ENCODE assay signal across 34 cellular contexts in the genomic region with DNA sequence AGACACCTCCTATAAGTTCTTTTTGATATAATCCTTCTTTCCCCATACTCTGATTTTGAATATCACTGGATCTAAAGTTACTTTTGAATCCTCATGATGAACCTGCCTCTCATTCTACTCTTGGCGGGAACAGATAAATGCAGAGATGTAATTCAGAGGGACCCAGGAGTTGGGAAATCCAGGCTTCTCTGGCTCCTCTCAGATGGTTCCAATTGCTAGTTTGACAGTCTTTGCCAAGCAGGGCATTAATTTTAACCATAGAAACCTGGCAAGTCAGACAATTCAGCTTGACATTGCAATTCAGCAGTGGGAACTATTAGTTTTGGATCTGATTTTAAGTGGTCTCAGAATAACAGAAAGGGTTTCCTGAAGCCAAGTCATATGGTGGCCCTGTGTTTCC.
"Had no signal": no experiment of that assay in that cellular context is flagged by ENCODE, and none has a peak within 500 bp of the region (broad histone marks: within the 10 kb centered on the region; RNA-seq: fewer than 3 reads in every experiment).

No MANE protein-coding gene starts in this region.

- ATAC-seq: activated CD8-positive, alpha-beta memory T cell treated with anti-CD3 and anti-CD28 coated beads, Interleukin-2, amount 10 ng/mL, durations not matched to agents 7 days and 5 days; PC-3; WTC11 had no signal

- H3K36me3 Mint-ChIP-seq: activated CD8-positive, alpha-beta memory T cell treated with anti-CD3 and anti-CD28 coated beads, Interleukin-2, amount 10 ng/mL, durations not matched to agents 7 days and 5 days; activated naive CD8-positive, alpha-beta T cell treated with anti-CD3 and anti-CD28 coated beads, Interleukin-2, amount 10 ng/mL, durations not matched to agents 7 days and 5 days; brain had no signal

- H3K4me1 Mint-ChIP-seq: activated CD4-positive, alpha-beta memory T cell treated with anti-CD3 and anti-CD28 coated beads, Interleukin-2, amount 10 ng/mL, durations not matched to agents 7 days and 5 days; activated CD8-positive, alpha-beta memory T cell treated with anti-CD3 and anti-CD28 coated beads, Interleukin-2, amount 10 ng/mL, durations not matched to agents 7 days and 5 days; activated naive CD8-positive, alpha-beta T cell treated with anti-CD3 and anti-CD28 coated beads, Interleukin-2, amount 10 ng/mL, durations not matched to agents 7 days and 5 days had no signal

- H3K9me3 ChIP-seq: adrenal gland, Peyer's patch, SJSA1, SK-N-SH had no signal

- DNase-seq: activated CD4-positive, alpha-beta memory T cell treated with anti-CD3 and anti-CD28 coated beads, Interleukin-2, amount 10 ng/mL, durations not matched to agents 7 days and 5 days; activated CD4-positive, alpha-beta T cell treated with anti-CD3 and anti-CD28 coated beads for 4 hours; activated CD4-positive, alpha-beta T cell treated with anti-CD3 and anti-CD28 coated beads, Interleukin-2, amount 50 U/mL, for 1 hour; activated CD4-positive, CD25-positive, alpha-beta regulatory T cell treated with anti-CD3 and anti-CD28 coated beads, Interleukin-2, amount 50 U/mL, for 72 hours; activated CD8-positive, alpha-beta memory T cell treated with anti-CD3 and anti-CD28 coated beads for 24 hours; activated CD8-positive, alpha-beta memory T cell treated with anti-CD3 and anti-CD28 coated beads, Interleukin-2, amount 10 ng/mL, durations not matched to agents 7 days and 5 days; activated CD8-positive, alpha-beta memory T cell treated with anti-CD3 and anti-CD28 coated beads, Interleukin-2, amount 50 U/mL, for 48 hours; activated effector memory CD4-positive, alpha-beta T cell treated with Interleukin-2 at 50 U/mL for 16 hours; activated naive CD4-positive, alpha-beta T cell treated with anti-CD3 and anti-CD28 coated beads, Interleukin-2, amount 50 U/mL, for 16 hours; activated naive CD8-positive, alpha-beta T cell treated with anti-CD3 and anti-CD28 coated beads, Interleukin-2, amount 10 ng/mL, durations not matched to agents 7 days and 5 days; activated T-cell treated with anti-CD3 and anti-CD28 coated beads, Interleukin-2, amount 50 U/mL, for 48 hours; adrenal gland; caudate nucleus; cerebellar nuclear complex; NCI-H1105 treated with DMSO at 0.1 percent for 48 hours; NCI-H1436 treated with DMSO at 0.1 percent for 48 hours; NCI-H1694 treated with DMSO at 0.1 percent for 48 hours; NCI-H2029; NCI-H345; NCI-H510A; NCI-H526; NCI-H82; NK-92 treated with Interleukin-12 subunit alpha and Interleukin-12 subunit beta, amount 100 ng/mL, for 24 hours; PC-3; Peyer's patch; RPMI8226; SHP77 treated with DMSO at 0.1 percent for 48 hours; SK-N-SH had no signal

- H3K36me3 ChIP-seq: adrenal gland, Peyer's patch, SJSA1 had no signal

- H3K9ac ChIP-seq: KMS-11, SK-N-SH had no signal

- H3K27me3 Mint-ChIP-seq: activated CD8-positive, alpha-beta memory T cell treated with anti-CD3 and anti-CD28 coated beads, Interleukin-2, amount 10 ng/mL, durations not matched to agents 7 days and 5 days; activated naive CD8-positive, alpha-beta T cell treated with anti-CD3 and anti-CD28 coated beads, Interleukin-2, amount 10 ng/mL, durations not matched to agents 7 days and 5 days had no signal

- H3K4me3 Mint-ChIP-seq: activated CD4-positive, alpha-beta memory T cell treated with anti-CD3 and anti-CD28 coated beads, Interleukin-2, amount 10 ng/mL, durations not matched to agents 7 days and 5 days; activated CD8-positive, alpha-beta memory T cell treated with anti-CD3 and anti-CD28 coated beads, Interleukin-2, amount 10 ng/mL, durations not matched to agents 7 days and 5 days; activated naive CD8-positive, alpha-beta T cell treated with anti-CD3 and anti-CD28 coated beads, Interleukin-2, amount 10 ng/mL, durations not matched to agents 7 days and 5 days; T-helper 1 cell treated with Interleukin-12 subunit alpha and Interleukin-12 subunit beta and Interleukin-4 antibody, amounts not matched to agents 30 μg/mL and 1 μg/mL, for 36 hours; T-helper 2 cell treated with Interferon-gamma antibody and Interleukin-4, amounts not matched to agents 5 μg/mL and 100 μg/mL, for 36 hours; WTC11 had no signal

- H3K27ac Mint-ChIP-seq: activated CD4-positive, alpha-beta memory T cell treated with anti-CD3 and anti-CD28 coated beads, Interleukin-2, amount 10 ng/mL, durations not matched to agents 7 days and 5 days; activated CD8-positive, alpha-beta memory T cell treated with anti-CD3 and anti-CD28 coated beads, Interleukin-2, amount 10 ng/mL, durations not matched to agents 7 days and 5 days; activated naive CD8-positive, alpha-beta T cell treated with anti-CD3 and anti-CD28 coated beads, Interleukin-2, amount 10 ng/mL, durations not matched to agents 7 days and 5 days; T-helper 1 cell treated with Interleukin-12 subunit alpha and Interleukin-12 subunit beta and Interleukin-4 antibody, amounts not matched to agents 30 μg/mL and 1 μg/mL, for 36 hours; T-helper 2 cell treated with Interferon-gamma antibody and Interleukin-4, amounts not matched to agents 5 μg/mL and 100 μg/mL, for 36 hours; WTC11 had no signal

- H3K9me3 Mint-ChIP-seq: activated naive CD8-positive, alpha-beta T cell treated with anti-CD3 and anti-CD28 coated beads, Interleukin-2, amount 10 ng/mL, durations not matched to agents 7 days and 5 days; T-helper 1 cell treated with Interleukin-12 subunit alpha and Interleukin-12 subunit beta and Interleukin-4 antibody, amounts not matched to agents 30 μg/mL and 1 μg/mL, for 36 hours had no signal

- H3K4me1 ChIP-seq: adrenal gland, Peyer's patch had no signal

- H3K27ac ChIP-seq: adrenal gland, KMS-11, Peyer's patch, SJSA1 had no signal

- H3K4me3 ChIP-seq: adrenal gland, Peyer's patch, SJSA1 had no signal

- H3K27me3 ChIP-seq: adrenal gland, Peyer's patch, SJSA1 had no signal

- H3K4me2 ChIP-seq: KMS-11, SK-N-SH had no signal
